8 cellular contexts compared by ENCODE assay signal in genomic region chr2:55519908-55520885, GRCh38. TPM values are rescaled to one million over a fixed set of nuclear protein-coding genes. Genes with fewer than 3 reads are reported as not detected.
DNase-seq lines count a peak whose midpoint lies in the region; ATAC-seq and TF ChIP-seq lines count a peak whose summit lies in the region.

No MANE protein-coding gene starts in this region.

- ATAC-seq in HG03064 (IDR thresholded peaks at IDR 0.05; ENCODE audit: low read depth, unreplicated experiment), result peak; percentile 6

- H3K9ac ChIP-seq in rectal smooth muscle tissue (ENCODE audit: low read length), result peak overlapping the region; percentile 35

- H3K27me3 ChIP-seq in Peyer's patch, result no peaks in the 10 kb centered on the region
- H3K27me3 ChIP-seq in rectal smooth muscle tissue (ENCODE audit: control insufficient read depth, insufficient read depth, low read length), result no peaks in the 10 kb centered on the region

- peak; percentile 9 for DNase-seq in AG08396 (ENCODE audit: low spot score)
- peak; percentile 6 for DNase-seq in GM13977 (ENCODE audit: low spot score)
- peak; percentile 32 to 55 (median 55) for DNase-seq in Peyer's patch
- peak in 41 of 58 donors; percentile 13 to 71 (median 45) for DNase-seq in anterior cingulate cortex (lab: John Stamatoyannopoulos, UW)
- DNase-seq in hippocampal formation (lab: John Stamatoyannopoulos, UW), result peak; percentile 3 to 54
- DNase-seq in retina, result no peak

- H3K9me3 ChIP-seq in Peyer's patch, result no peaks in the 10 kb centered on the region

- TF ChIP-seq POLR2A in Peyer's patch (IDR thresholded peaks at IDR 0.05), result no peak

- H3K4me3 ChIP-seq in Peyer's patch (peak overlapping the region; percentile 70 to 81 (median 80)), rectal smooth muscle tissue (ENCODE audit: low read length) (peak overlapping the region; percentile 96)

- TF ChIP-seq CTCF in GM13977 (IDR thresholded peaks at IDR 0.05; ENCODE audit: extremely low read depth, insufficient read depth, missing control alignments) (no peak), Peyer's patch (IDR thresholded peaks at IDR 0.05) (no peak)

- H3K4me1 ChIP-seq in Peyer's patch (no peaks in the 10 kb centered on the region), rectal smooth muscle tissue (ENCODE audit: control insufficient read depth, insufficient read depth, low read length) (no peaks in the 10 kb centered on the region)

- in situ Hi-C loops in GM13977 (cut with MboI; ENCODE audit: low pct_unique_long_range_greater_than_20kb, low sequenced_read_pairs, unreplicated experiment), result no loop called here

- H3K36me3 ChIP-seq in Peyer's patch (peaks cover 0 to 2% (median 0%) of the 10 kb centered on the region in 3 donors), rectal smooth muscle tissue (ENCODE audit: control insufficient read depth, insufficient read depth, low read length) (peaks cover 7% of the 10 kb centered on the region)

- peak overlapping the region; percentile 68 to 87 (median 85) for H3K27ac ChIP-seq in Peyer's patch
- H3K27ac ChIP-seq in rectal smooth muscle tissue (ENCODE audit: low read depth, low read length), result peak overlapping the region; percentile 83

RNA-seq across cellular contexts. Expression of gene CFAP36, which starts 0.7 kb away (rescaled TPM):
- 10 to 100 TPM in 1 of 4 donors, 1 to 10 TPM in 3; 8.8 to 55.3 (median 10.0) TPM for total RNA-seq in Peyer's patch
